ENCODE assay signal across 8 cellular contexts in the genomic region with DNA sequence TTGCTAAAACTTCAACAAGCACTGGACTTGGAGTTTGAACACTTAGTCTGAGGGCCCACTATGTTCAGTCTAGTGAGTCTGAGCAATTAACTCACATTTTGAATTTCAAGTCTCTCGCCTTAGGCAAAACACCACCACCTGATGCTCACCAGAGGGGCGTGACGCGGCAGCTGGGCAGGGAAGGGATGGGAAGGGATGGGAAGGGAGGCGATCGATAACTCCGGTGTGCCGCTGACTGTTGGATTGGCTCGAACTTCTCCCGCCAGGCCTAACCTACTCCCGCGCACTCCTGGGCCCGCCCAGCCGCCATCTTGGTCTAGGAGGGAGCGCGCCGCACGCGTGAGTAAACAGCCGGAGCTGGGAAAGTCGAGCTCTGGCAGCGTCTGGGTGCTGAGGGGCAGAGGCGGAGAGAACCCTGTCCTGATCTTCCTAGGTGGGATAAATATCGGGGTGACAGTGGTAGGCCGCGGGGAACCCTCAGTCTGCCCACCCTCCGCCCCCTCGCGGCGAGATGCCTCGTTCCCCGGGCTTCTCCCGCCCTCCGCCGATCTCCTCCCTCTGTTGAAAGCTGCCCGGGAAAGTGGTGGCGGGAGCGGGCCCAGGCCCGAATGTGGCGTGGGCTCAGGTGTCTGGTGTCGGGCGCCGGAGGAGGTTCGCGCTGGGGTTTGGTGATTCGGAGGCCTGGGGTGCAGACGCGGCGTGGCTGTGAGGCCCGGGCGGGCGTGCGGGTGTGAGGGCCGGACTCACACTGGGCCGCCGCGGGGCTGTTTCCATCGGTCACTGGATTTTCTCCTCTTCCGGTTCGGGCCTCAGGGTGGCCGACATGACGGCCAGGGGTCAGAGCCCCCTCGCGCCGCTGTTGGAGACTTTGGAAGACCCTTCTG. TPM values are rescaled to one million over a fixed set of nuclear protein-coding genes. Genes with fewer than 3 reads are reported as not detected.
DNase-seq lines count a peak whose midpoint lies in the region; ATAC-seq and TF ChIP-seq lines count a peak whose summit lies in the region.

A gene with protein sequence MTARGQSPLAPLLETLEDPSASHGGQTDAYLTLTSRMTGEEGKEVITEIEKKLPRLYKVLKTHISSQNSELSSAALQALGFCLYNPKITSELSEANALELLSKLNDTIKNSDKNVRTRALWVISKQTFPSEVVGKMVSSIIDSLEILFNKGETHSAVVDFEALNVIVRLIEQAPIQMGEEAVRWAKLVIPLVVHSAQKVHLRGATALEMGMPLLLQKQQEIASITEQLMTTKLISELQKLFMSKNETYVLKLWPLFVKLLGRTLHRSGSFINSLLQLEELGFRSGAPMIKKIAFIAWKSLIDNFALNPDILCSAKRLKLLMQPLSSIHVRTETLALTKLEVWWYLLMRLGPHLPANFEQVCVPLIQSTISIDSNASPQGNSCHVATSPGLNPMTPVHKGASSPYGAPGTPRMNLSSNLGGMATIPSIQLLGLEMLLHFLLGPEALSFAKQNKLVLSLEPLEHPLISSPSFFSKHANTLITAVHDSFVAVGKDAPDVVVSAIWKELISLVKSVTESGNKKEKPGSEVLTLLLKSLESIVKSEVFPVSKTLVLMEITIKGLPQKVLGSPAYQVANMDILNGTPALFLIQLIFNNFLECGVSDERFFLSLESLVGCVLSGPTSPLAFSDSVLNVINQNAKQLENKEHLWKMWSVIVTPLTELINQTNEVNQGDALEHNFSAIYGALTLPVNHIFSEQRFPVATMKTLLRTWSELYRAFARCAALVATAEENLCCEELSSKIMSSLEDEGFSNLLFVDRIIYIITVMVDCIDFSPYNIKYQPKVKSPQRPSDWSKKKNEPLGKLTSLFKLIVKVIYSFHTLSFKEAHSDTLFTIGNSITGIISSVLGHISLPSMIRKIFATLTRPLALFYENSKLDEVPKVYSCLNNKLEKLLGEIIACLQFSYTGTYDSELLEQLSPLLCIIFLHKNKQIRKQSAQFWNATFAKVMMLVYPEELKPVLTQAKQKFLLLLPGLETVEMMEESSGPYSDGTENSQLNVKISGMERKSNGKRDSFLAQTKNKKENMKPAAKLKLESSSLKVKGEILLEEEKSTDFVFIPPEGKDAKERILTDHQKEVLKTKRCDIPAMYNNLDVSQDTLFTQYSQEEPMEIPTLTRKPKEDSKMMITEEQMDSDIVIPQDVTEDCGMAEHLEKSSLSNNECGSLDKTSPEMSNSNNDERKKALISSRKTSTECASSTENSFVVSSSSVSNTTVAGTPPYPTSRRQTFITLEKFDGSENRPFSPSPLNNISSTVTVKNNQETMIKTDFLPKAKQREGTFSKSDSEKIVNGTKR (N-terminal part only) (plus strand): TSS at position 302 of the 884 bp plus-strand sequence. CDS start 522 bp downstream, at position 824.

- H3K4me3 ChIP-seq in RWPE2 (ENCODE audit: severe bottlenecking) (peak within 1 kb of the TSS; percentile 67), fibroblast of pulmonary artery (replicated peaks; ENCODE audit: low read depth, low read length) (peak within 1 kb of the TSS; percentile 99)

- H3K27me3 ChIP-seq in RWPE2 (ENCODE audit: insufficient read depth, poor library complexity, severe bottlenecking) = no peaks in the 10 kb centered on the region

- H3K4me3 Mint-ChIP-seq in activated T-helper 2 cell treated with anti-CD3 and anti-CD28 coated beads, Interferon-gamma antibody, Interleukin-2, Interleukin-4, amounts not matched to agents 10 μg/mL and 5 μg/mL and 100 μg/mL, durations not matched to agents 14 hours and 24 hours and 36 hours (ENCODE audit: low read depth) = peak within 1 kb of the TSS; percentile 93
- H3K4me3 Mint-ChIP-seq in nephron = peak within 1 kb of the TSS; percentile 94 to 99 (median 96)
- H3K4me3 Mint-ChIP-seq in stimulated activated naive CD8-positive, alpha-beta T cell treated with anti-CD3 and anti-CD28 coated beads, Interleukin-15, Interleukin-2, amounts not matched to agents 100 ng/mL and 50 ng/mL, for 24 hours = peak within 1 kb of the TSS; percentile 97

- peak within 1 kb of the TSS; percentile 73 for H3K27ac ChIP-seq in RWPE2 (ENCODE audit: poor library complexity, severe bottlenecking)

- peaks cover 37% of the 10 kb centered on the region for H3K36me3 Mint-ChIP-seq in activated T-helper 2 cell treated with anti-CD3 and anti-CD28 coated beads, Interferon-gamma antibody, Interleukin-2, Interleukin-4, amounts not matched to agents 10 μg/mL and 5 μg/mL and 100 μg/mL, durations not matched to agents 14 hours and 24 hours and 36 hours (ENCODE audit: low read depth)
- H3K36me3 Mint-ChIP-seq in nephron (ENCODE audit: low read depth) = peaks cover 31% of the 10 kb centered on the region
- peaks cover 34% of the 10 kb centered on the region for H3K36me3 Mint-ChIP-seq in stimulated activated naive CD8-positive, alpha-beta T cell treated with anti-CD3 and anti-CD28 coated beads, Interleukin-15, Interleukin-2, amounts not matched to agents 100 ng/mL and 50 ng/mL, for 24 hours (ENCODE audit: low read depth)

- H3K4me1 Mint-ChIP-seq in activated T-helper 2 cell treated with anti-CD3 and anti-CD28 coated beads, Interferon-gamma antibody, Interleukin-2, Interleukin-4, amounts not matched to agents 10 μg/mL and 5 μg/mL and 100 μg/mL, durations not matched to agents 14 hours and 24 hours and 36 hours (ENCODE audit: low read depth) = peaks cover 17% of the 10 kb centered on the region
- peaks cover 18% of the 10 kb centered on the region for H3K4me1 Mint-ChIP-seq in nephron
- H3K4me1 Mint-ChIP-seq in stimulated activated naive CD8-positive, alpha-beta T cell treated with anti-CD3 and anti-CD28 coated beads, Interleukin-15, Interleukin-2, amounts not matched to agents 100 ng/mL and 50 ng/mL, for 24 hours (ENCODE audit: low read depth) = peaks cover 25% of the 10 kb centered on the region

- DNase-seq in ELR (ENCODE audit: low read depth) (peak; percentile 98), GOT3 (lab: John Stamatoyannopoulos, UW) (peak; percentile 80), RWPE2 (ENCODE audit: low spot score) (peak; percentile 95), fibroblast of pulmonary artery (ENCODE audit: low read depth) (peak; percentile 92)
- DNase-seq in activated T-helper 2 cell treated with anti-CD3 and anti-CD28 coated beads, Interferon-gamma antibody, Interleukin-2, Interleukin-4, amounts not matched to agents 10 μg/mL and 5 μg/mL and 100 μg/mL, durations not matched to agents 14 hours and 24 hours and 36 hours (ENCODE audit: low spot score) = peak; percentile 68

- peaks cover 7% of the 10 kb centered on the region for H3K4me1 ChIP-seq in RWPE2 (ENCODE audit: insufficient read depth, poor library complexity, severe bottlenecking)

- H3K27ac Mint-ChIP-seq in activated T-helper 2 cell treated with anti-CD3 and anti-CD28 coated beads, Interferon-gamma antibody, Interleukin-2, Interleukin-4, amounts not matched to agents 10 μg/mL and 5 μg/mL and 100 μg/mL, durations not matched to agents 14 hours and 24 hours and 36 hours = peak within 1 kb of the TSS; percentile 92
- peak within 1 kb of the TSS; percentile 87 to 96 (median 92) for H3K27ac Mint-ChIP-seq in nephron
- H3K27ac Mint-ChIP-seq in stimulated activated naive CD8-positive, alpha-beta T cell treated with anti-CD3 and anti-CD28 coated beads, Interleukin-15, Interleukin-2, amounts not matched to agents 100 ng/mL and 50 ng/mL, for 24 hours = peak within 1 kb of the TSS; percentile 93

- intact Hi-C loops in activated T-helper 2 cell treated with anti-CD3 and anti-CD28 coated beads, Interferon-gamma antibody, Interleukin-2, Interleukin-4, amounts not matched to agents 10 μg/mL and 5 μg/mL and 100 μg/mL, durations not matched to agents 14 hours and 24 hours and 36 hours (cut with micrococcal nuclease) = loop anchor here (2.0 to 5.0 kb wide), 3 partner anchors 121 to 1823 kb away; partner anchors contain the start of genes MMADHC, NMI and RBM43

- H3K9me3 ChIP-seq in RWPE2 (ENCODE audit: severe bottlenecking) = no peaks in the 10 kb centered on the region

- ATAC-seq in RWPE2 (ENCODE audit: low read depth) = peak; percentile 96

- TF ChIP-seq CTCF in LNCAP (IDR thresholded peaks at IDR 0.05) = peak; percentile 53
- TF ChIP-seq CTCF in RWPE2 (IDR thresholded peaks at IDR 0.05; ENCODE audit: poor library complexity, severe bottlenecking) = peak; percentile 61
- peak; percentile 61 for TF ChIP-seq CTCF in fibroblast of pulmonary artery (IDR thresholded peaks at IDR 0.05; ENCODE audit: low read length, missing control alignments)
- peak; percentile 67 to 84 (median 70) for TF ChIP-seq CTCF in nephron (IDR thresholded peaks at IDR 0.05; ENCODE audit: unreplicated experiment in 3 of 3)

- peaks cover 2% of the 10 kb centered on the region for H3K27me3 Mint-ChIP-seq in activated T-helper 2 cell treated with anti-CD3 and anti-CD28 coated beads, Interferon-gamma antibody, Interleukin-2, Interleukin-4, amounts not matched to agents 10 μg/mL and 5 μg/mL and 100 μg/mL, durations not matched to agents 14 hours and 24 hours and 36 hours (ENCODE audit: low read depth)
- H3K27me3 Mint-ChIP-seq in nephron (ENCODE audit: low read depth) = no peaks in the 10 kb centered on the region
- no peaks in the 10 kb centered on the region for H3K27me3 Mint-ChIP-seq in stimulated activated naive CD8-positive, alpha-beta T cell treated with anti-CD3 and anti-CD28 coated beads, Interleukin-15, Interleukin-2, amounts not matched to agents 100 ng/mL and 50 ng/mL, for 24 hours

- H3K9me3 Mint-ChIP-seq in activated T-helper 2 cell treated with anti-CD3 and anti-CD28 coated beads, Interferon-gamma antibody, Interleukin-2, Interleukin-4, amounts not matched to agents 10 μg/mL and 5 μg/mL and 100 μg/mL, durations not matched to agents 14 hours and 24 hours and 36 hours = no peaks in the 10 kb centered on the region
- no peaks in the 10 kb centered on the region for H3K9me3 Mint-ChIP-seq in nephron
- H3K9me3 Mint-ChIP-seq in stimulated activated naive CD8-positive, alpha-beta T cell treated with anti-CD3 and anti-CD28 coated beads, Interleukin-15, Interleukin-2, amounts not matched to agents 100 ng/mL and 50 ng/mL, for 24 hours = no peaks in the 10 kb centered on the region

- peaks cover 41% of the 10 kb centered on the region for H3K36me3 ChIP-seq in RWPE2 (ENCODE audit: low read depth)

RNA-seq across cellular contexts. Expression of the gene that starts here (rescaled TPM):
- 67.1 and 72.1 TPM in 2 replicates for total RNA-seq in activated T-helper 2 cell treated with anti-CD3 and anti-CD28 coated beads, Interferon-gamma antibody, Interleukin-2, Interleukin-4, amounts not matched to agents 10 μg/mL and 5 μg/mL and 100 μg/mL, durations not matched to agents 14 hours and 24 hours and 36 hours

Comparison
In these comparisons a context has a peak if more than half of its experiments do, and no peak if none do; other contexts are left out.
1. Peak in every context shown above with its lines: DNase-seq, ATAC-seq, H3K4me3 ChIP-seq and H3K27ac ChIP-seq.